In the genomic region with DNA sequence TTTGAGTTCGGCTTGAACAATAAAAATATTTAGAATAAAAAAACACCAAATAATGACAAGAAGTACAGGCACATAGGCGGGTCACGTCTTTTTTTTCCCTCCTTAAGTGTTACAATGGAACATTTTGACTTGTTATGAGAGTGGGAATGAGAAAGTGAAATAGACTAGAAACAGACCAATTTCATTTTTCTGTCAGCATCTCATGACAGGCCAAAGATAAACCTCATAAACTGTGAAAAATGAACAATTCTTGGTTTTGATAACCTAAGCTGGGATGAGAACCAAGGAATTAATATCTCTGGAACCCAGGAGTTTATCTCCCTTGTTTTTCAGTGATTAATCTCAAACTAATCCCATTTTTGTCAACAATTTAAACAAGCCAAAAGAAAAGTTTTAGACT, we compare ENCODE assay signal across 28 cellular contexts.
"Had no signal": no experiment of that assay in that cellular context is flagged by ENCODE, and none has a peak within 500 bp of the region (broad histone marks: within the 10 kb centered on the region; RNA-seq: fewer than 3 reads in every experiment).

No MANE protein-coding gene starts in this region.

- ATAC-seq: activated CD4-positive, alpha-beta T cell treated with anti-CD3 and anti-CD28 coated beads for 36 hours; activated CD8-positive, alpha-beta T cell treated with anti-CD3 and anti-CD28 coated beads, Interleukin-2, amount 10 ng/mL, durations not matched to agents 7 days and 5 days; activated naive CD4-positive, alpha-beta T cell treated with anti-CD3 and anti-CD28 coated beads, Interleukin-2, amount 50 U/mL, for 72 hours; activated T-cell treated with anti-CD3 and anti-CD28 coated beads, Interleukin-2, amount 50 U/mL, for 72 hours; effector memory CD8-positive, alpha-beta T cell; gastroesophageal sphincter had no signal

- H3K4me1 Mint-ChIP-seq: activated CD4-positive, alpha-beta T cell treated with anti-CD3 and anti-CD28 coated beads for 36 hours; activated CD4-positive, alpha-beta T cell treated with anti-CD3 and anti-CD28 coated beads, Interleukin-2, amount 10 ng/mL, durations not matched to agents 24 days and 14 days; activated naive CD4-positive, alpha-beta T cell treated with anti-CD3 and anti-CD28 coated beads, Interleukin-2, amount 10 ng/mL, durations not matched to agents 7 days and 5 days; activated naive CD8-positive, alpha-beta T cell treated with anti-CD3 and anti-CD28 coated beads, Interleukin-2, amount 10 ng/mL, durations not matched to agents 7 days and 5 days had no signal

- H3K36me3 Mint-ChIP-seq: activated CD4-positive, alpha-beta memory T cell treated with anti-CD3 and anti-CD28 coated beads for 36 hours; activated naive CD4-positive, alpha-beta T cell treated with anti-CD3 and anti-CD28 coated beads, Interleukin-2, amount 10 ng/mL, durations not matched to agents 7 days and 5 days; activated naive CD4-positive, alpha-beta T cell treated with anti-CD3 and anti-CD28 coated beads, Interleukin-2, amount 50 U/mL, for 72 hours; activated naive CD8-positive, alpha-beta T cell treated with anti-CD3 and anti-CD28 coated beads, Interleukin-2, amount 10 ng/mL, durations not matched to agents 7 days and 5 days had no signal

- H3K4me3 Mint-ChIP-seq: activated CD4-positive, alpha-beta memory T cell treated with anti-CD3 and anti-CD28 coated beads for 36 hours; activated CD4-positive, alpha-beta T cell treated with anti-CD3 and anti-CD28 coated beads for 36 hours; activated CD4-positive, alpha-beta T cell treated with anti-CD3 and anti-CD28 coated beads, Interleukin-2, amount 10 ng/mL, durations not matched to agents 24 days and 14 days; activated CD8-positive, alpha-beta T cell treated with anti-CD3 and anti-CD28 coated beads, Interleukin-2, amount 10 ng/mL, durations not matched to agents 7 days and 5 days; activated naive CD4-positive, alpha-beta T cell treated with anti-CD3 and anti-CD28 coated beads, Interleukin-2, amount 10 ng/mL, durations not matched to agents 7 days and 5 days; activated naive CD8-positive, alpha-beta T cell treated with anti-CD3 and anti-CD28 coated beads, Interleukin-2, amount 10 ng/mL, durations not matched to agents 7 days and 5 days; activated T-cell treated with anti-CD3 and anti-CD28 coated beads, Interleukin-2, amount 50 U/mL, for 24 hours; activated T-cell treated with anti-CD3 and anti-CD28 coated beads, Interleukin-2, amount 50 U/mL, for 72 hours; effector memory CD8-positive, alpha-beta T cell had no signal

- H3K9me3 Mint-ChIP-seq: activated CD4-positive, alpha-beta memory T cell treated with anti-CD3 and anti-CD28 coated beads for 36 hours; activated CD4-positive, alpha-beta T cell treated with anti-CD3 and anti-CD28 coated beads, Interleukin-2, amount 10 ng/mL, durations not matched to agents 24 days and 14 days; activated naive CD4-positive, alpha-beta T cell treated with anti-CD3 and anti-CD28 coated beads, Interleukin-2, amount 10 ng/mL, durations not matched to agents 7 days and 5 days; activated naive CD4-positive, alpha-beta T cell treated with anti-CD3 and anti-CD28 coated beads, Interleukin-2, amount 50 U/mL, for 72 hours; activated naive CD8-positive, alpha-beta T cell treated with anti-CD3 and anti-CD28 coated beads, Interleukin-2, amount 10 ng/mL, durations not matched to agents 7 days and 5 days; activated T-cell treated with anti-CD3 and anti-CD28 coated beads, Interleukin-2, amount 50 U/mL, for 24 hours; activated T-cell treated with anti-CD3 and anti-CD28 coated beads, Interleukin-2, amount 50 U/mL, for 72 hours; effector memory CD8-positive, alpha-beta T cell had no signal

- H3K27ac Mint-ChIP-seq: activated CD4-positive, alpha-beta memory T cell treated with anti-CD3 and anti-CD28 coated beads for 36 hours; activated CD4-positive, alpha-beta T cell treated with anti-CD3 and anti-CD28 coated beads for 36 hours; activated CD4-positive, alpha-beta T cell treated with anti-CD3 and anti-CD28 coated beads, Interleukin-2, amount 10 ng/mL, durations not matched to agents 24 days and 14 days; activated CD8-positive, alpha-beta T cell treated with anti-CD3 and anti-CD28 coated beads, Interleukin-2, amount 10 ng/mL, durations not matched to agents 7 days and 5 days; activated naive CD4-positive, alpha-beta T cell treated with anti-CD3 and anti-CD28 coated beads, Interleukin-2, amount 10 ng/mL, durations not matched to agents 7 days and 5 days; activated naive CD4-positive, alpha-beta T cell treated with anti-CD3 and anti-CD28 coated beads, Interleukin-2, amount 50 U/mL, for 72 hours; activated naive CD8-positive, alpha-beta T cell treated with anti-CD3 and anti-CD28 coated beads, Interleukin-2, amount 10 ng/mL, durations not matched to agents 7 days and 5 days; activated T-cell treated with anti-CD3 and anti-CD28 coated beads, Interleukin-2, amount 50 U/mL, for 24 hours; activated T-cell treated with anti-CD3 and anti-CD28 coated beads, Interleukin-2, amount 50 U/mL, for 72 hours; effector memory CD8-positive, alpha-beta T cell had no signal

- H3K4me3 ChIP-seq: esophagus muscularis mucosa, gastroesophageal sphincter had no signal

- DNase-seq: activated CD4-positive, alpha-beta memory T cell treated with anti-CD3 and anti-CD28 coated beads for 36 hours; activated CD4-positive, alpha-beta T cell treated with anti-CD3 and anti-CD28 coated beads for 36 hours; activated CD4-positive, alpha-beta T cell treated with anti-CD3 and anti-CD28 coated beads, Interleukin-2, amount 10 ng/mL, durations not matched to agents 24 days and 14 days; activated CD4-positive, CD25-positive, alpha-beta regulatory T cell; activated CD4-positive, CD25-positive, alpha-beta regulatory T cell treated with anti-CD3 and anti-CD28 coated beads, Interleukin-2, amount 50 U/mL, for 72 hours; activated CD8-positive, alpha-beta memory T cell treated with anti-CD3 and anti-CD28 coated beads, Interleukin-2, amount 50 U/mL, for 48 hours; activated CD8-positive, alpha-beta T cell treated with anti-CD3 and anti-CD28 coated beads, Interleukin-2, amount 10 ng/mL, durations not matched to agents 7 days and 5 days; activated gamma-delta T cell; activated naive CD4-positive, alpha-beta T cell; activated naive CD4-positive, alpha-beta T cell treated with anti-CD3 and anti-CD28 coated beads, Interleukin-2, amount 10 ng/mL, durations not matched to agents 7 days and 5 days; activated naive CD8-positive, alpha-beta T cell treated with anti-CD3 and anti-CD28 coated beads, Interleukin-2, amount 10 ng/mL, durations not matched to agents 7 days and 5 days; activated T-cell treated with anti-CD3 and anti-CD28 coated beads for 4 hours; activated T-cell treated with anti-CD3 and anti-CD28 coated beads, Interleukin-2, amount 50 U/mL, for 24 hours; activated T-cell treated with anti-CD3 and anti-CD28 coated beads, Interleukin-2, amount 50 U/mL, for 72 hours; amniotic stem cell; anterior cingulate cortex; brain microvascular endothelial cell; caudate nucleus; cortex of kidney; dermis blood vessel endothelial cell; effector CD4-positive, alpha-beta T cell; effector memory CD8-positive, alpha-beta T cell; erythroblast; foreskin melanocyte; T-helper 2 cell had no signal
